In the genomic region with DNA sequence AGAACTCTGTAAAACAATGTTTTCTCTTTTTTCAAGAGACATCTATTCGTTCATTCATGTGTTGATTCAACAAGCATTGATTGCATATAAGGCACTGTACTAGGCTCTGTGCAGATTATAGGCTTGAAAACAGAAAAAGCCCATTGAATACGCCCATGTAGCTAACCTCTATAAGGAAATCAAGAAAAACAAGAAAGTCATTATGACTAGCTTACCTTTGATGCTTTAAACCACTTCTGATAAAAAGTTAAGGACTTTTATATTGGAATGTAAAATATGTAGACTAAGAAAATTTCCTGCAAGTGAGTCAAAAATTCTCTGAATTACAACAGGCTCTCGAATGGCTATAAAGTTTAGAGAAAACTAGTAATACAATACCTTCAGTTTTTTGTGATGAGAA, we compare ENCODE assay signal across 17 cellular contexts.
DNase-seq lines count a peak whose midpoint lies in the region; ATAC-seq and TF ChIP-seq lines count a peak whose summit lies in the region.
"Had no signal": no experiment of that assay in that cellular context is flagged by ENCODE, and none has a peak within 500 bp of the region (broad histone marks: within the 10 kb centered on the region; RNA-seq: fewer than 3 reads in every experiment).

No MANE protein-coding gene starts in this region.

- no peak overlapping the region for H3K4me3 Mint-ChIP-seq in T-helper 17 cell

- DNase-seq in AG10803 (ENCODE audit: low read depth) (peak; percentile 38), HCEC 1CT (peak; percentile 40), SW480 (ENCODE audit: low spot score) (peak; percentile 62), kidney tubule cell (ENCODE audit: low spot score) (peak; percentile 12), GM19238 (ENCODE audit: insufficient read length, low spot score) (no peak), T-helper 17 cell (no peak)
- DNase-seq: C1 segment of cervical spinal cord, DMS153, KBM-7, NCI-H1092 treated with DMSO at 0.1 percent for 48 hours, pancreas, Peyer's patch, T-helper 1 cell, transverse colon had no signal

- H3K27me3 Mint-ChIP-seq in T-helper 17 cell = peaks cover 33% of the 10 kb centered on the region

- no peaks in the 10 kb centered on the region for H3K36me3 Mint-ChIP-seq in T-helper 17 cell (ENCODE audit: low read depth)

- peaks cover 2% of the 10 kb centered on the region for H3K4me1 Mint-ChIP-seq in T-helper 17 cell

- ATAC-seq in GM18858 (IDR thresholded peaks at IDR 0.05; ENCODE audit: unreplicated experiment) (no peak), GM19351 (IDR thresholded peaks at IDR 0.05; ENCODE audit: unreplicated experiment) (no peak), T-helper 17 cell (no peak)
- ATAC-seq: foreskin keratinocyte, pancreas had no signal

- H3K4me3 ChIP-seq in AG10803 (ENCODE audit: low read length) = no peak overlapping the region
- H3K4me3 ChIP-seq: pancreas, Peyer's patch, transverse colon had no signal

- no peak for TF ChIP-seq CTCF in AG10803 (conservative IDR thresholded peaks at IDR 0.05; ENCODE audit: low read length)

- no peaks in the 10 kb centered on the region for H3K9me3 ChIP-seq in T-helper 17 cell (ENCODE audit: control insufficient read depth, low read length, poor library complexity, severe bottlenecking)
- H3K9me3 ChIP-seq: pancreas, Peyer's patch, transverse colon had no signal

- H3K27ac Mint-ChIP-seq in T-helper 17 cell = no peak overlapping the region

Comparison
In these comparisons a context has a peak if more than half of its experiments do, and no peak if none do; other contexts are left out.
1. DNase-seq: peak in AG10803 (single experiment), HCEC 1CT (single experiment), SW480 (single experiment) and kidney tubule cell (single experiment); none in GM19238 (single experiment) and T-helper 17 cell (0 of 3).